ENCODE assay signal across 30 cellular contexts in the genomic region with DNA sequence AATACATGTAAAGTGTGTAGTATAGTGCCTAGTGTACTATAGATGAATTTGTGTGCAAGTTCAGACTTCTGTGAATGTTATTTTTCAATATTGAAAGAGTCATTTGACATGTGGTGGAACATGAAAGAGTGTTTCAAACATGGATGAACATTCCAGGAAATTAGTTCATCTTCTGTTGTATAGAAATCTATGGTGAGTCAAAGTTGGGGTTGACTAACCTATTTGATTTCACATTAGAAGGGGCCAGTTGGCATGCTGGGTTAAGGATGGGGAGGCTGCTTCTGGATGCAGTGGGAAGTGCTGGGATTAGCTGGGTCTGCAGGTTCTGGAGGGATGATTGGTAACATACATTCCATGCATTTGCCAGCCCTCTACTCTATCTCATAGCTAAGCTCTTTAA. TPM values are rescaled to one million over a fixed set of nuclear protein-coding genes. Genes with fewer than 3 reads are reported as not detected.
"Had no signal": no experiment of that assay in that cellular context is flagged by ENCODE, and none has a peak within 500 bp of the region (broad histone marks: within the 10 kb centered on the region; RNA-seq: fewer than 3 reads in every experiment).

No MANE protein-coding gene starts in this region.

- H3K36me3 Mint-ChIP-seq: activated naive CD8-positive, alpha-beta T cell treated with anti-CD3 and anti-CD28 coated beads for 36 hours; WTC11 had no signal

- H3K4me2 ChIP-seq: hepatocyte had no signal

- DNase-seq: activated CD4-positive, alpha-beta T cell treated with anti-CD3 and anti-CD28 coated beads for 1 hour; activated effector memory CD4-positive, alpha-beta T cell treated with Interleukin-2 at 50 U/mL for 16 hours; activated naive CD4-positive, alpha-beta T cell treated with Interleukin-2 at 50 U/mL for 16 hours; activated naive CD8-positive, alpha-beta T cell treated with anti-CD3 and anti-CD28 coated beads for 36 hours; activated T-cell treated with anti-CD3 and anti-CD28 coated beads for 4 hours; activated T-cell treated with anti-CD3 and anti-CD28 coated beads, Interleukin-2, amount 50 U/mL, for 72 hours; adrenal gland; aorta; body of pancreas; cerebellar nuclear complex; colonic mucosa; effector CD8-positive, alpha-beta T cell; kidney; left colon; mammary epithelial cell; right lobe of liver; stimulated activated CD4-positive, alpha-beta T cell treated with anti-CD3 and anti-CD28 coated beads, Interleukin-12 subunit alpha, Interleukin-12 subunit beta, amount 100 ng/mL, for 4 hours; stimulated activated CD4-positive, alpha-beta T cell treated with anti-CD3 and anti-CD28 coated beads, Interleukin-4, amount 100 ng/mL, for 24 hours; stimulated activated CD8-positive, alpha-beta memory T cell treated with anti-CD3 and anti-CD28 coated beads, Interleukin-4, amount 100 ng/mL, for 48 hours; stimulated activated naive CD4-positive, alpha-beta T cell; T-helper 2 cell had no signal

- H3K9me3 Mint-ChIP-seq: activated naive CD8-positive, alpha-beta T cell treated with anti-CD3 and anti-CD28 coated beads for 36 hours; activated T-cell treated with anti-CD3 and anti-CD28 coated beads, Interleukin-2, amount 50 U/mL, for 72 hours; WTC11 had no signal

- H3K27me3 ChIP-seq: adrenal gland, body of pancreas, cardiac muscle cell, colonic mucosa, hepatocyte, right lobe of liver, tibial nerve had no signal

- H3K36me3 ChIP-seq: adrenal gland, cardiac muscle cell, colonic mucosa, gastroesophageal sphincter, right lobe of liver, tibial nerve had no signal

- H2AFZ ChIP-seq: hepatocyte had no signal

- ATAC-seq: body of pancreas, gastroesophageal sphincter, left colon, right lobe of liver, WTC11 had no signal

- H3K27ac Mint-ChIP-seq: activated naive CD8-positive, alpha-beta T cell treated with anti-CD3 and anti-CD28 coated beads for 36 hours; activated T-cell treated with anti-CD3 and anti-CD28 coated beads, Interleukin-2, amount 50 U/mL, for 72 hours; nephron; WTC11 had no signal

- H3K27ac ChIP-seq: adrenal gland, body of pancreas, cardiac muscle cell, colonic mucosa, gastroesophageal sphincter, hepatocyte, right lobe of liver, skin epidermis, tibial nerve had no signal

- H3K4me1 ChIP-seq: adrenal gland, body of pancreas, colonic mucosa, gastroesophageal sphincter, right lobe of liver, tibial nerve had no signal

- H3K79me2 ChIP-seq: hepatocyte had no signal

- H3K9me3 ChIP-seq: adrenal gland, body of pancreas, colonic mucosa, gastroesophageal sphincter, right lobe of liver, tibial nerve had no signal

- H3K4me3 Mint-ChIP-seq: activated naive CD8-positive, alpha-beta T cell treated with anti-CD3 and anti-CD28 coated beads for 36 hours; activated T-cell treated with anti-CD3 and anti-CD28 coated beads, Interleukin-2, amount 50 U/mL, for 72 hours; nephron; WTC11 had no signal

- H3K4me3 ChIP-seq: adrenal gland, body of pancreas, cardiac muscle cell, colonic mucosa, gastroesophageal sphincter, hepatocyte, right lobe of liver, skin epidermis, tibial nerve had no signal

RNA-seq across cellular contexts. Expression of a gene that starts 50.6 kb away (rescaled TPM):
- total RNA-seq: activated naive CD8-positive, alpha-beta T cell treated with anti-CD3 and anti-CD28 coated beads for 36 hours; activated T-cell treated with anti-CD3 and anti-CD28 coated beads, Interleukin-2, amount 50 U/mL, for 72 hours; aorta; dermis microvascular lymphatic vessel endothelial cell; posterior vena cava; tibial nerve had no signal
